9 cellular contexts compared by ENCODE assay signal in genomic region chr9:137078701-137079400, GRCh38. TPM values are rescaled to one million over a fixed set of nuclear protein-coding genes. Genes with fewer than 3 reads are reported as not detected.
DNase-seq lines count a peak whose midpoint lies in the region; ATAC-seq and TF ChIP-seq lines count a peak whose summit lies in the region.
"Had no signal": no experiment of that assay in that cellular context is flagged by ENCODE, and none has a peak within 500 bp of the region (broad histone marks: within the 10 kb centered on the region; RNA-seq: fewer than 3 reads in every experiment).

No MANE protein-coding gene starts in this region.

- H3K9ac ChIP-seq in HUES48 (ENCODE audit: low read depth, low read length): no peak overlapping the region
- H3K9ac ChIP-seq in GM23248: no peak overlapping the region

- H3K36me3 Mint-ChIP-seq in naive thymus-derived CD8-positive, alpha-beta T cell: peaks cover 0 to 16% (median 0%) of the 10 kb centered on the region in 3 donors

- no peak for DNase-seq in AG09309 (ENCODE audit: low read depth)
- DNase-seq in choroid plexus epithelial cell (ENCODE audit: low read depth): peak; percentile 9
- peak in 1 of 10 donors; percentile 61 for DNase-seq in naive thymus-derived CD8-positive, alpha-beta T cell
- DNase-seq in GM23248: no peak
- no peak for DNase-seq in LoVo (ENCODE audit: low spot score)
- no peak for DNase-seq in hippocampal formation (lab: John Stamatoyannopoulos, UW)
- DNase-seq: NCI-H345 had no signal

- no peak overlapping the region for H2AFZ ChIP-seq in GM23248

- peaks cover 2 to 15% (median 9%) of the 10 kb centered on the region in 4 donors for H3K4me1 Mint-ChIP-seq in naive thymus-derived CD8-positive, alpha-beta T cell

- H3K4me3 Mint-ChIP-seq in naive thymus-derived CD8-positive, alpha-beta T cell: peak overlapping the region; percentile 10 to 89 (median 74)

- H3K27ac Mint-ChIP-seq in naive thymus-derived CD8-positive, alpha-beta T cell: peak overlapping the region in 3 of 10 donors; percentile 15 to 46 (median 33)

- no peak overlapping the region for H3K4me2 ChIP-seq in GM23248 (ENCODE audit: unreplicated experiment)

- H3K36me3 ChIP-seq in HUES48 (ENCODE audit: control insufficient read depth, insufficient read depth, low read length): peaks cover 5% of the 10 kb centered on the region; the same call in 1 of the 2 replicates
- H3K36me3 ChIP-seq in GM23248 (ENCODE audit: low read depth): 0 out of 2 replicates have a peak, but pooled peaks cover 2% of the 10 kb centered on the region

- H3K4me3 ChIP-seq in AG09309 (ENCODE audit: control insufficient read depth, low read depth, low read length): peak overlapping the region; percentile 86
- peak overlapping the region; percentile 64 for H3K4me3 ChIP-seq in HUES48 (ENCODE audit: low read depth, low read length)
- peak overlapping the region; percentile 74 for H3K4me3 ChIP-seq in choroid plexus epithelial cell (ENCODE audit: low read depth, low read length)
- H3K4me3 ChIP-seq in GM23248: no peak overlapping the region

- peaks cover 6% of the 10 kb centered on the region; the same call in 1 of the 2 replicates for H3K79me2 ChIP-seq in GM23248 (ENCODE audit: insufficient read depth)

- no peaks in the 10 kb centered on the region for H3K27me3 Mint-ChIP-seq in naive thymus-derived CD8-positive, alpha-beta T cell

- H3K27me3 ChIP-seq in HUES48 (ENCODE audit: control insufficient read depth, insufficient read depth, low read length) (peaks cover 30% of the 10 kb centered on the region), GM23248 (replicated peaks; ENCODE audit: insufficient read depth) (no peaks in the 10 kb centered on the region)

- no peaks in the 10 kb centered on the region for H3K9me3 Mint-ChIP-seq in naive thymus-derived CD8-positive, alpha-beta T cell

- POLR2A ChIA-PET in naive thymus-derived CD8-positive, alpha-beta T cell (lab: Charles Lee): no interaction called here

- H3F3A ChIP-seq in GM23248 (ENCODE audit: insufficient read depth): peaks cover 16% of the 10 kb centered on the region

- H3K4me1 ChIP-seq in HUES48 (ENCODE audit: control insufficient read depth, insufficient read depth, low read length): peaks cover 19% of the 10 kb centered on the region
- peaks cover 11% of the 10 kb centered on the region for H3K4me1 ChIP-seq in GM23248 (ENCODE audit: insufficient read depth)

- ATAC-seq in naive thymus-derived CD8-positive, alpha-beta T cell: no peak
- no peak for ATAC-seq in HG03442 (IDR thresholded peaks at IDR 0.05; ENCODE audit: unreplicated experiment)

- TF ChIP-seq CTCF in AG09309 (IDR thresholded peaks at IDR 0.05; ENCODE audit: control insufficient read depth, insufficient read depth, low read depth, low read length, missing control alignments) (no peak), choroid plexus epithelial cell (conservative IDR thresholded peaks at IDR 0.05; ENCODE audit: low read depth, low read length) (no peak)

- H3K9me2 ChIP-seq in GM23248 (ENCODE audit: insufficient read depth): no peaks in the 10 kb centered on the region

- in situ Hi-C loops in GM23248 (cut with MboI): no loop called here

- H3K27ac ChIP-seq in HUES48 (ENCODE audit: low read depth, low read length) (no peak overlapping the region), GM23248 (no peak overlapping the region)

- H4K20me1 ChIP-seq in GM23248 (ENCODE audit: insufficient read depth): no peaks in the 10 kb centered on the region

- WGBS in GM23248 (ENCODE audit: low coverage in 1 of 2, low lambda C conversion rate in 2 of 2, missing lambda C conversion rate in 2 of 2), 2 experiments: 79 to 88% methylated on average over 36 to 50 of the region's 51 CpGs

- H3K9me3 ChIP-seq in HUES48 (ENCODE audit: control insufficient read depth, insufficient read depth, low read length): no peaks in the 10 kb centered on the region
- H3K9me3 ChIP-seq in GM23248 (ENCODE audit: low read depth): no peaks in the 10 kb centered on the region

RNA-seq across cellular contexts. Expression of gene UAP1L1, which starts 1.5 kb away (rescaled TPM):
- 10 to 100 TPM; 25.2 to 28.7 TPM for total RNA-seq in naive thymus-derived CD8-positive, alpha-beta T cell
- 1 to 10 TPM; 2.3 to 7.8 (median 2.8) TPM for polyA plus RNA-seq in naive thymus-derived CD8-positive, alpha-beta T cell
- total RNA-seq in GM23248 (2014; rRNA removed; shearing (Covaris generic)): 5.2 and 5.7 TPM in 2 replicates
- polyA plus RNA-seq in GM23248 (2016; fragmentation: Nextera tagmentation; extraction: Ambion mirVana): 4.3 and 4.5 TPM in 2 replicates

RNA-seq across cellular contexts. Expression of gene MAN1B1, which starts 7.9 kb away (rescaled TPM):
- 10 to 100 TPM; 66.9 to 73.2 TPM for total RNA-seq in naive thymus-derived CD8-positive, alpha-beta T cell
- polyA plus RNA-seq in naive thymus-derived CD8-positive, alpha-beta T cell: 10 to 100 TPM; 30.6 to 46.6 (median 38.3) TPM
- 131 and 136 TPM in 2 replicates for total RNA-seq in GM23248 (2014; rRNA removed; shearing (Covaris generic))
- 101 and 104 TPM in 2 replicates for polyA plus RNA-seq in GM23248 (2016; fragmentation: Nextera tagmentation; extraction: Ambion mirVana)

RNA-seq across cellular contexts. Expression of gene SAPCD2, which starts 8.5 kb away (rescaled TPM):
- total RNA-seq in naive thymus-derived CD8-positive, alpha-beta T cell: under 1 TPM; 0.27 to 0.44 TPM
- polyA plus RNA-seq in naive thymus-derived CD8-positive, alpha-beta T cell: under 1 TPM in 2 of 3 donors, not detected in 1; 0.23 to 0.27 TPM
- 5.4 TPM in 2 replicates for total RNA-seq in GM23248 (2014; rRNA removed; shearing (Covaris generic))
- polyA plus RNA-seq in GM23248 (2016; fragmentation: Nextera tagmentation; extraction: Ambion mirVana): 0.86 and 0.88 TPM in 2 replicates

RNA-seq across cellular contexts. Expression of gene ENTPD2, which starts 25.0 kb away (rescaled TPM):
- not detected for total RNA-seq in naive thymus-derived CD8-positive, alpha-beta T cell
- polyA plus RNA-seq in naive thymus-derived CD8-positive, alpha-beta T cell: not detected
- total RNA-seq in GM23248 (2014; rRNA removed; shearing (Covaris generic)): not detected in 2 replicates
- not detected in 2 replicates for polyA plus RNA-seq in GM23248 (2016; fragmentation: Nextera tagmentation; extraction: Ambion mirVana)

RNA-seq across cellular contexts. Expression of gene NPDC1, which starts 32.9 kb away (rescaled TPM):
- total RNA-seq in naive thymus-derived CD8-positive, alpha-beta T cell: 1 to 10 TPM; 2.8 to 4.3 TPM
- 1 to 10 TPM; 2.1 to 9.3 (median 4.2) TPM for polyA plus RNA-seq in naive thymus-derived CD8-positive, alpha-beta T cell
- total RNA-seq in GM23248 (2014; rRNA removed; shearing (Covaris generic)): 41.9 and 43.1 TPM in 2 replicates
- polyA plus RNA-seq in GM23248 (2016; fragmentation: Nextera tagmentation; extraction: Ambion mirVana): 121 and 122 TPM in 2 replicates
